1 cellular context compared by ENCODE assay signal in the genomic region with DNA sequence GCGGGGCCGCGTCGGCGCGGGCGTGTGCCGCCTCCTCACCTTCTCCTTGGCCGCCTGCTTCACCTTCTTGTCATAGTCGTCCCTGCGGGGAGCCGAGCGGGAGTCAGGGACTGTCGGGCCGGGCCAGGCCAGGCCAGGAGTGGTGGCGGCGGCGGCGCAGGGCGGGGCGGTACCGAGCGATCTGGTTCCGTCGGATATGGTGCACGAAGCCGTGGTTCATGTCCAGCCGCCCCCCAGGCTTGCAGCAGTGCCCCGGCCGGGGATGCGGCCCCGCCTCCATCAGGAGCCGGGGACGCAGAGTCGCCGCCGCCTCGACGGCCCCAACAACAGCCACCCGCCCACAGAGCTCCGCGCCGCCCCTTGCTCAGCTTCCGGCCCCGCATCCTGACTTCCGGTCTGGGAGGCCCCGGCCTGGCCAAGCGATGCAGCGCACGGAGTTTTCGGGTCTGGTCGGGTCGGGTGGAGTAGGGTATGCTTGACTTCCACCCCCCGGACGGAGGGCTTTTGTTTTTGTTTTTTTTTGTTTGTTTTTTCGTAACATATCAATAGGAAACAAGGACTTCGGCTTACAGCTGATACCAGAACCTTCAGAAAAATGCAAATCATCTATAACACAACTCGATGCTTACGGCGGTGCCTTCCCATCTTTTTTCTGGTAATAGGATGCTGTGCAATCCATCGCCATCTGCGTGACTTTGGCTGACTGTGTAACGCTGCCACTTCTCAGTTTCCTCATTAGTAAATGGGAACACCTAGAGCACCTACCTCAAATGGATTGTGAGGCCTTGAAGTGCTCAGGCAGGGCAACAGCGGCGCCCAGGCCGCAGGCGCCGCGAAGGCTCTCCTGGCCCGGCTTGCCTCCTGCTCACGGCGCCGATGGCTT.
TF ChIP-seq lines count a peak whose summit lies in the region.

A gene with protein sequence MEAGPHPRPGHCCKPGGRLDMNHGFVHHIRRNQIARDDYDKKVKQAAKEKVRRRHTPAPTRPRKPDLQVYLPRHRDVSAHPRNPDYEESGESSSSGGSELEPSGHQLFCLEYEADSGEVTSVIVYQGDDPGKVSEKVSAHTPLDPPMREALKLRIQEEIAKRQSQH (minus strand): TSS at position 362 of the 883 bp plus-strand sequence. CDS start 82 bp downstream, at position 280.

TF ChIP-seq in K562, 482 proteins besides CTCF, POLR2A, EP300 and RAD21 (continued from another document and continues in another):
- TF ChIP-seq, protein P1, sequence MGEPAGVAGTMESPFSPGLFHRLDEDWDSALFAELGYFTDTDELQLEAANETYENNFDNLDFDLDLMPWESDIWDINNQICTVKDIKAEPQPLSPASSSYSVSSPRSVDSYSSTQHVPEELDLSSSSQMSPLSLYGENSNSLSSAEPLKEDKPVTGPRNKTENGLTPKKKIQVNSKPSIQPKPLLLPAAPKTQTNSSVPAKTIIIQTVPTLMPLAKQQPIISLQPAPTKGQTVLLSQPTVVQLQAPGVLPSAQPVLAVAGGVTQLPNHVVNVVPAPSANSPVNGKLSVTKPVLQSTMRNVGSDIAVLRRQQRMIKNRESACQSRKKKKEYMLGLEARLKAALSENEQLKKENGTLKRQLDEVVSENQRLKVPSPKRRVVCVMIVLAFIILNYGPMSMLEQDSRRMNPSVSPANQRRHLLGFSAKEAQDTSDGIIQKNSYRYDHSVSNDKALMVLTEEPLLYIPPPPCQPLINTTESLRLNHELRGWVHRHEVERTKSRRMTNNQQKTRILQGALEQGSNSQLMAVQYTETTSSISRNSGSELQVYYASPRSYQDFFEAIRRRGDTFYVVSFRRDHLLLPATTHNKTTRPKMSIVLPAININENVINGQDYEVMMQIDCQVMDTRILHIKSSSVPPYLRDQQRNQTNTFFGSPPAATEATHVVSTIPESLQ (CRISPR knock-in tag; IDR thresholded peaks at IDR 0.05) = no peak; the same call in 1 of the 2 replicates
- TF ChIP-seq RFX5 (IDR thresholded peaks at IDR 0.05; ENCODE audit: low read depth, low read length) (no peak), MYBL2 (IDR thresholded peaks at IDR 0.05; ENCODE audit: low read depth) (no peak), MYBL2 (CRISPR knock-in tag; IDR thresholded peaks at IDR 0.05; ENCODE audit: borderline replicate concordance) (no peak), SMAD2 (IDR thresholded peaks at IDR 0.05; ENCODE audit: low read depth, low read length) (no peak), CBX5 (IDR thresholded peaks at IDR 0.05; ENCODE audit: borderline replicate concordance, low read depth) (no peak), MCM5 (IDR thresholded peaks at IDR 0.05; ENCODE audit: low read depth) (no peak), ZNF778 (CRISPR knock-in tag; IDR thresholded peaks at IDR 0.05) (no peak), HDAC8 (tag; IDR thresholded peaks at IDR 0.05) (no peak), SMARCC2 (IDR thresholded peaks at IDR 0.05; ENCODE audit: low read depth) (0 out of 2 replicates have a peak, but pooled peaks have one; percentile 17), HCFC1 (IDR thresholded peaks at IDR 0.05; ENCODE audit: low read depth, low read length) (peak; percentile 54), SAFB2 (IDR thresholded peaks at IDR 0.05; ENCODE audit: borderline replicate concordance, low read depth, low read length, severe bottlenecking) (no peak), PRPF4 (IDR thresholded peaks at IDR 0.05; ENCODE audit: insufficient read depth, low read depth, low read length, poor library complexity, severe bottlenecking) (no peak), POLR2B (IDR thresholded peaks at IDR 0.05; ENCODE audit: low read depth, partially characterized antibody) (peak; percentile 93), HSF4 (CRISPR knock-in tag; IDR thresholded peaks at IDR 0.05; ENCODE audit: borderline replicate concordance) (no peak), SLC30A9 (CRISPR knock-in tag; IDR thresholded peaks at IDR 0.05) (no peak), SMAD4 (CRISPR knock-in tag; conservative IDR thresholded peaks at IDR 0.05) (peak; percentile 37; the same call in 1 of the 2 replicates), FOXJ3 (CRISPR knock-in tag; IDR thresholded peaks at IDR 0.05) (no peak), EHMT2 (IDR thresholded peaks at IDR 0.05) (no peak), ESRRA (IDR thresholded peaks at IDR 0.05; ENCODE audit: borderline replicate concordance, low read depth) (peak; percentile 41; the same call in 1 of the 2 replicates), RNF2 (IDR thresholded peaks at IDR 0.05) (no peak), ZNF347 (CRISPR knock-in tag; IDR thresholded peaks at IDR 0.05; ENCODE audit: low read depth) (no peak), DIDO1 (tag; IDR thresholded peaks at IDR 0.05; ENCODE audit: low read depth) (no peak), GATAD2A (IDR thresholded peaks at IDR 0.05) (0 out of 2 replicates have a peak, but pooled peaks have one; percentile 12), ZNF75A (CRISPR knock-in tag; IDR thresholded peaks at IDR 0.05) (no peak), BCOR (IDR thresholded peaks at IDR 0.05) (no peak), MEF2A (IDR thresholded peaks at IDR 0.05; ENCODE audit: control insufficient read depth, low read depth, low read length) (peak; percentile 18; the same call in 1 of the 2 replicates), POLR2H (tag; IDR thresholded peaks at IDR 0.05; ENCODE audit: low read depth) (peak; percentile 95), JUN (IDR thresholded peaks at IDR 0.05; ENCODE audit: borderline replicate concordance, low read depth, low read length) (no peak), JUN (CRISPR knock-in tag; IDR thresholded peaks at IDR 0.05; ENCODE audit: borderline replicate concordance) (no peak), SMARCB1 (IDR thresholded peaks at IDR 0.05; ENCODE audit: insufficient read length, low read depth) (no peak), FOXP1 (CRISPR knock-in tag; IDR thresholded peaks at IDR 0.05) (no peak)
- TF ChIP-seq, protein P2, sequence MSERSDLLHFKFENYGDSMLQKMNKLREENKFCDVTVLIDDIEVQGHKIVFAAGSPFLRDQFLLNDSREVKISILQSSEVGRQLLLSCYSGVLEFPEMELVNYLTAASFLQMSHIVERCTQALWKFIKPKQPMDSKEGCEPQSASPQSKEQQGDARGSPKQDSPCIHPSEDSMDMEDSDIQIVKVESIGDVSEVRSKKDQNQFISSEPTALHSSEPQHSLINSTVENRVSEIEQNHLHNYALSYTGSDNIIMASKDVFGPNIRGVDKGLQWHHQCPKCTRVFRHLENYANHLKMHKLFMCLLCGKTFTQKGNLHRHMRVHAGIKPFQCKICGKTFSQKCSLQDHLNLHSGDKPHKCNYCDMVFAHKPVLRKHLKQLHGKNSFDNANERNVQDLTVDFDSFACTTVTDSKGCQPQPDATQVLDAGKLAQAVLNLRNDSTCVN (CRISPR knock-in tag; IDR thresholded peaks at IDR 0.05) = no peak
- TF ChIP-seq, protein P3, sequence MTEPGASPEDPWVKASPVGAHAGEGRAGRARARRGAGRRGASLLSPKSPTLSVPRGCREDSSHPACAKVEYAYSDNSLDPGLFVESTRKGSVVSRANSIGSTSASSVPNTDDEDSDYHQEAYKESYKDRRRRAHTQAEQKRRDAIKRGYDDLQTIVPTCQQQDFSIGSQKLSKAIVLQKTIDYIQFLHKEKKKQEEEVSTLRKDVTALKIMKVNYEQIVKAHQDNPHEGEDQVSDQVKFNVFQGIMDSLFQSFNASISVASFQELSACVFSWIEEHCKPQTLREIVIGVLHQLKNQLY (CRISPR knock-in tag; conservative IDR thresholded peaks at IDR 0.05) = no peak
- TF ChIP-seq, protein P4, sequence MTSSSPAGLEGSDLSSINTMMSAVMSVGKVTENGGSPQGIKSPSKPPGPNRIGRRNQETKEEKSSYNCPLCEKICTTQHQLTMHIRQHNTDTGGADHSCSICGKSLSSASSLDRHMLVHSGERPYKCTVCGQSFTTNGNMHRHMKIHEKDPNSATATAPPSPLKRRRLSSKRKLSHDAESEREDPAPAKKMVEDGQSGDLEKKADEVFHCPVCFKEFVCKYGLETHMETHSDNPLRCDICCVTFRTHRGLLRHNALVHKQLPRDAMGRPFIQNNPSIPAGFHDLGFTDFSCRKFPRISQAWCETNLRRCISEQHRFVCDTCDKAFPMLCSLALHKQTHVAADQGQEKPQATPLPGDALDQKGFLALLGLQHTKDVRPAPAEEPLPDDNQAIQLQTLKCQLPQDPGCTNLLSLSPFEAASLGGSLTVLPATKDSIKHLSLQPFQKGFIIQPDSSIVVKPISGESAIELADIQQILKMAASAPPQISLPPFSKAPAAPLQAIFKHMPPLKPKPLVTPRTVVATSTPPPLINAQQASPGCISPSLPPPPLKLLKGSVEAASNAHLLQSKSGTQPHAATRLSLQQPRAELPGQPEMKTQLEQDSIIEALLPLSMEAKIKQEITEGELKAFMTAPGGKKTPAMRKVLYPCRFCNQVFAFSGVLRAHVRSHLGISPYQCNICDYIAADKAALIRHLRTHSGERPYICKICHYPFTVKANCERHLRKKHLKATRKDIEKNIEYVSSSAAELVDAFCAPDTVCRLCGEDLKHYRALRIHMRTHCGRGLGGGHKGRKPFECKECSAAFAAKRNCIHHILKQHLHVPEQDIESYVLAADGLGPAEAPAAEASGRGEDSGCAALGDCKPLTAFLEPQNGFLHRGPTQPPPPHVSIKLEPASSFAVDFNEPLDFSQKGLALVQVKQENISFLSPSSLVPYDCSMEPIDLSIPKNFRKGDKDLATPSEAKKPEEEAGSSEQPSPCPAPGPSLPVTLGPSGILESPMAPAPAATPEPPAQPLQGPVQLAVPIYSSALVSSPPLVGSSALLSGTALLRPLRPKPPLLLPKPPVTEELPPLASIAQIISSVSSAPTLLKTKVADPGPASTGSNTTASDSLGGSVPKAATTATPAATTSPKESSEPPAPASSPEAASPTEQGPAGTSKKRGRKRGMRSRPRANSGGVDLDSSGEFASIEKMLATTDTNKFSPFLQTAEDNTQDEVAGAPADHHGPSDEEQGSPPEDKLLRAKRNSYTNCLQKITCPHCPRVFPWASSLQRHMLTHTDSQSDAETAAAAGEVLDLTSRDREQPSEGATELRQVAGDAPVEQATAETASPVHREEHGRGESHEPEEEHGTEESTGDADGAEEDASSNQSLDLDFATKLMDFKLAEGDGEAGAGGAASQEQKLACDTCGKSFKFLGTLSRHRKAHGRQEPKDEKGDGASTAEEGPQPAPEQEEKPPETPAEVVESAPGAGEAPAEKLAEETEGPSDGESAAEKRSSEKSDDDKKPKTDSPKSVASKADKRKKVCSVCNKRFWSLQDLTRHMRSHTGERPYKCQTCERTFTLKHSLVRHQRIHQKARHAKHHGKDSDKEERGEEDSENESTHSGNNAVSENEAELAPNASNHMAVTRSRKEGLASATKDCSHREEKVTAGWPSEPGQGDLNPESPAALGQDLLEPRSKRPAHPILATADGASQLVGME (CRISPR knock-in tag; IDR thresholded peaks at IDR 0.05) = no peak
- TF ChIP-seq, protein P5, sequence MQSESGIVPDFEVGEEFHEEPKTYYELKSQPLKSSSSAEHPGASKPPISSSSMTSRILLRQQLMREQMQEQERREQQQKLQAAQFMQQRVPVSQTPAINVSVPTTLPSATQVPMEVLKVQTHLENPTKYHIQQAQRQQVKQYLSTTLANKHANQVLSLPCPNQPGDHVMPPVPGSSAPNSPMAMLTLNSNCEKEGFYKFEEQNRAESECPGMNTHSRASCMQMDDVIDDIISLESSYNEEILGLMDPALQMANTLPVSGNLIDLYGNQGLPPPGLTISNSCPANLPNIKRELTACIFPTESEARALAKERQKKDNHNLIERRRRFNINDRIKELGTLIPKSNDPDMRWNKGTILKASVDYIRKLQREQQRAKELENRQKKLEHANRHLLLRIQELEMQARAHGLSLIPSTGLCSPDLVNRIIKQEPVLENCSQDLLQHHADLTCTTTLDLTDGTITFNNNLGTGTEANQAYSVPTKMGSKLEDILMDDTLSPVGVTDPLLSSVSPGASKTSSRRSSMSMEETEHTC (IDR thresholded peaks at IDR 0.05) = no peak
- TF ChIP-seq, protein P6, sequence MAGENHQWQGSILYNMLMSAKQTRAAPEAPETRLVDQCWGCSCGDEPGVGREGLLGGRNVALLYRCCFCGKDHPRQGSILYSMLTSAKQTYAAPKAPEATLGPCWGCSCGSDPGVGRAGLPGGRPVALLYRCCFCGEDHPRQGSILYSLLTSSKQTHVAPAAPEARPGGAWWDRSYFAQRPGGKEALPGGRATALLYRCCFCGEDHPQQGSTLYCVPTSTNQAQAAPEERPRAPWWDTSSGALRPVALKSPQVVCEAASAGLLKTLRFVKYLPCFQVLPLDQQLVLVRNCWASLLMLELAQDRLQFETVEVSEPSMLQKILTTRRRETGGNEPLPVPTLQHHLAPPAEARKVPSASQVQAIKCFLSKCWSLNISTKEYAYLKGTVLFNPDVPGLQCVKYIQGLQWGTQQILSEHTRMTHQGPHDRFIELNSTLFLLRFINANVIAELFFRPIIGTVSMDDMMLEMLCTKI (IDR thresholded peaks at IDR 0.05; ENCODE audit: partially characterized antibody) = no peak
- TF ChIP-seq, protein P7, sequence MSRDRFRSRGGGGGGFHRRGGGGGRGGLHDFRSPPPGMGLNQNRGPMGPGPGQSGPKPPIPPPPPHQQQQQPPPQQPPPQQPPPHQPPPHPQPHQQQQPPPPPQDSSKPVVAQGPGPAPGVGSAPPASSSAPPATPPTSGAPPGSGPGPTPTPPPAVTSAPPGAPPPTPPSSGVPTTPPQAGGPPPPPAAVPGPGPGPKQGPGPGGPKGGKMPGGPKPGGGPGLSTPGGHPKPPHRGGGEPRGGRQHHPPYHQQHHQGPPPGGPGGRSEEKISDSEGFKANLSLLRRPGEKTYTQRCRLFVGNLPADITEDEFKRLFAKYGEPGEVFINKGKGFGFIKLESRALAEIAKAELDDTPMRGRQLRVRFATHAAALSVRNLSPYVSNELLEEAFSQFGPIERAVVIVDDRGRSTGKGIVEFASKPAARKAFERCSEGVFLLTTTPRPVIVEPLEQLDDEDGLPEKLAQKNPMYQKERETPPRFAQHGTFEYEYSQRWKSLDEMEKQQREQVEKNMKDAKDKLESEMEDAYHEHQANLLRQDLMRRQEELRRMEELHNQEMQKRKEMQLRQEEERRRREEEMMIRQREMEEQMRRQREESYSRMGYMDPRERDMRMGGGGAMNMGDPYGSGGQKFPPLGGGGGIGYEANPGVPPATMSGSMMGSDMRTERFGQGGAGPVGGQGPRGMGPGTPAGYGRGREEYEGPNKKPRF (IDR thresholded peaks at IDR 0.05; ENCODE audit: low read depth, low read length) = no peak
- TF ChIP-seq, protein P8, sequence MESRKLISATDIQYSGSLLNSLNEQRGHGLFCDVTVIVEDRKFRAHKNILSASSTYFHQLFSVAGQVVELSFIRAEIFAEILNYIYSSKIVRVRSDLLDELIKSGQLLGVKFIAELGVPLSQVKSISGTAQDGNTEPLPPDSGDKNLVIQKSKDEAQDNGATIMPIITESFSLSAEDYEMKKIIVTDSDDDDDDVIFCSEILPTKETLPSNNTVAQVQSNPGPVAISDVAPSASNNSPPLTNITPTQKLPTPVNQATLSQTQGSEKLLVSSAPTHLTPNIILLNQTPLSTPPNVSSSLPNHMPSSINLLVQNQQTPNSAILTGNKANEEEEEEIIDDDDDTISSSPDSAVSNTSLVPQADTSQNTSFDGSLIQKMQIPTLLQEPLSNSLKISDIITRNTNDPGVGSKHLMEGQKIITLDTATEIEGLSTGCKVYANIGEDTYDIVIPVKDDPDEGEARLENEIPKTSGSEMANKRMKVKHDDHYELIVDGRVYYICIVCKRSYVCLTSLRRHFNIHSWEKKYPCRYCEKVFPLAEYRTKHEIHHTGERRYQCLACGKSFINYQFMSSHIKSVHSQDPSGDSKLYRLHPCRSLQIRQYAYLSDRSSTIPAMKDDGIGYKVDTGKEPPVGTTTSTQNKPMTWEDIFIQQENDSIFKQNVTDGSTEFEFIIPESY (CRISPR knock-in tag; IDR thresholded peaks at IDR 0.05) = no peak; the same call in 1 of the 2 replicates
